Comparison of ENCODE assay signal across 28 cellular contexts in genomic region chr19:35251456-35251855, GRCh38. TPM values are rescaled to one million over a fixed set of nuclear protein-coding genes. Genes with fewer than 3 reads are reported as not detected.
DNase-seq lines count a peak whose midpoint lies in the region; ATAC-seq and TF ChIP-seq lines count a peak whose summit lies in the region.
"Had no signal": no experiment of that assay in that cellular context is flagged by ENCODE, and none has a peak within 500 bp of the region (broad histone marks: within the 10 kb centered on the region; RNA-seq: fewer than 3 reads in every experiment).

No MANE protein-coding gene starts in this region.

- no peak overlapping the region for H3K4me3 ChIP-seq in colonic mucosa
- no peak overlapping the region for H3K4me3 ChIP-seq in spleen
- no peak overlapping the region for H3K4me3 ChIP-seq in ovary
- H3K4me3 ChIP-seq: K562, testis had no signal

- H3K9me3 ChIP-seq in colonic mucosa (no peaks in the 10 kb centered on the region), spleen (no peaks in the 10 kb centered on the region), ovary (no peaks in the 10 kb centered on the region)
- H3K9me3 ChIP-seq: neutrophil, testis had no signal

- H3K27ac ChIP-seq in colonic mucosa: no peak overlapping the region
- H3K27ac ChIP-seq in spleen: peak overlapping the region in 1 of 8 donors; percentile 7
- no peak overlapping the region for H3K27ac ChIP-seq in ovary
- H3K27ac ChIP-seq: neutrophil, testis had no signal

- TF ChIP-seq CTCF in colonic mucosa (IDR thresholded peaks at IDR 0.05) (no peak), spleen (IDR thresholded peaks at IDR 0.05 in 8 of 11, conservative IDR thresholded peaks at IDR 0.05 in 3 of 11) (no peak), ovary (IDR thresholded peaks at IDR 0.05) (no peak)

- no peak for ATAC-seq in HG03521 (IDR thresholded peaks at IDR 0.05; ENCODE audit: unreplicated experiment)
- ATAC-seq: K562, T-helper 17 cell had no signal

- H3K36me3 Mint-ChIP-seq in activated T-helper 1 cell treated with anti-CD3 and anti-CD28 coated beads, Interleukin-12 subunit alpha, Interleukin-12 subunit beta, Interleukin-2, Interleukin-4 antibody, amounts not matched to agents 30 ng/mL and 10 ng/mL and 1 ng/mL, durations not matched to agents 14 hours and 24 hours and 36 hours (ENCODE audit: low read depth): peaks cover 2% of the 10 kb centered on the region

- H3K4me3 Mint-ChIP-seq in activated T-helper 1 cell treated with anti-CD3 and anti-CD28 coated beads, Interleukin-12 subunit alpha, Interleukin-12 subunit beta, Interleukin-2, Interleukin-4 antibody, amounts not matched to agents 30 ng/mL and 10 ng/mL and 1 ng/mL, durations not matched to agents 14 hours and 24 hours and 36 hours: no peak overlapping the region
- H3K4me3 Mint-ChIP-seq: activated naive CD8-positive, alpha-beta T cell treated with anti-CD3 and anti-CD28 coated beads for 36 hours; HFFc6 had no signal

- intact Hi-C loops in colonic mucosa (cut with DNase I) (no loop called here), spleen (cut with DNase I; ENCODE audit: low total_unique reads) (no loop called here), ovary (cut with DNase I) (no loop called here)
- intact Hi-C loops in activated T-helper 1 cell treated with anti-CD3 and anti-CD28 coated beads, Interleukin-12 subunit alpha, Interleukin-12 subunit beta, Interleukin-2, Interleukin-4 antibody, amounts not matched to agents 30 ng/mL and 10 ng/mL and 1 ng/mL, durations not matched to agents 14 hours and 24 hours and 36 hours (cut with micrococcal nuclease): no loop called here

- 79 to 94% (median 90%) methylated on average over 2 of the region's 2 CpGs for WGBS in spleen, 5 donors
- WGBS in ovary, 3 donors: 75 to 94% (median 86%) methylated on average over 2 of the region's 2 CpGs

- peaks cover 11% of the 10 kb centered on the region for H3K27me3 Mint-ChIP-seq in activated T-helper 1 cell treated with anti-CD3 and anti-CD28 coated beads, Interleukin-12 subunit alpha, Interleukin-12 subunit beta, Interleukin-2, Interleukin-4 antibody, amounts not matched to agents 30 ng/mL and 10 ng/mL and 1 ng/mL, durations not matched to agents 14 hours and 24 hours and 36 hours (ENCODE audit: insufficient read depth)
- H3K27me3 Mint-ChIP-seq: activated naive CD8-positive, alpha-beta T cell treated with anti-CD3 and anti-CD28 coated beads for 36 hours; T-helper 17 cell had no signal

- H3K4me1 ChIP-seq in colonic mucosa (no peaks in the 10 kb centered on the region), spleen (peaks cover 13 to 76% (median 42%) of the 10 kb centered on the region in 6 donors), ovary (ENCODE audit: insufficient read depth) (peaks cover 2% of the 10 kb centered on the region)
- H3K4me1 ChIP-seq: testis had no signal

- peaks cover 18% of the 10 kb centered on the region for H3K4me1 Mint-ChIP-seq in activated T-helper 1 cell treated with anti-CD3 and anti-CD28 coated beads, Interleukin-12 subunit alpha, Interleukin-12 subunit beta, Interleukin-2, Interleukin-4 antibody, amounts not matched to agents 30 ng/mL and 10 ng/mL and 1 ng/mL, durations not matched to agents 14 hours and 24 hours and 36 hours (ENCODE audit: low read depth)

- no peak overlapping the region for H3K9ac ChIP-seq in colonic mucosa (ENCODE audit: low read depth in 2 of 2, low read length in 2 of 2)

- no peak for TF ChIP-seq EP300 in ovary (IDR thresholded peaks at IDR 0.05)

- H3K36me3 ChIP-seq in colonic mucosa (no peaks in the 10 kb centered on the region), spleen (peaks cover 0 to 37% (median 0%) of the 10 kb centered on the region in 6 donors), ovary (no peaks in the 10 kb centered on the region)
- H3K36me3 ChIP-seq: neutrophil had no signal

- H3K9me3 Mint-ChIP-seq in activated T-helper 1 cell treated with anti-CD3 and anti-CD28 coated beads, Interleukin-12 subunit alpha, Interleukin-12 subunit beta, Interleukin-2, Interleukin-4 antibody, amounts not matched to agents 30 ng/mL and 10 ng/mL and 1 ng/mL, durations not matched to agents 14 hours and 24 hours and 36 hours: no peaks in the 10 kb centered on the region
- H3K9me3 Mint-ChIP-seq: HFFc6 had no signal

- H3K27me3 ChIP-seq in colonic mucosa (peaks cover 5% of the 10 kb centered on the region), spleen (replicated peaks in 1 of 7) (peaks cover 0 to 38% (median 11%) of the 10 kb centered on the region in 7 donors), ovary (no peaks in the 10 kb centered on the region)
- H3K27me3 ChIP-seq: testis had no signal

- H3K27ac Mint-ChIP-seq in activated T-helper 1 cell treated with anti-CD3 and anti-CD28 coated beads, Interleukin-12 subunit alpha, Interleukin-12 subunit beta, Interleukin-2, Interleukin-4 antibody, amounts not matched to agents 30 ng/mL and 10 ng/mL and 1 ng/mL, durations not matched to agents 14 hours and 24 hours and 36 hours: no peak overlapping the region
- H3K27ac Mint-ChIP-seq: activated naive CD8-positive, alpha-beta T cell treated with anti-CD3 and anti-CD28 coated beads for 36 hours; HFFc6; T-helper 17 cell had no signal

- DNase-seq in activated T-cell treated with anti-CD3 and anti-CD28 coated beads, Interleukin-2, amount 50 U/mL, for 48 hours: peak; percentile 13 to 19
- no peak for DNase-seq in activated T-cell treated with anti-CD3 and anti-CD28 coated beads for 4 hours
- DNase-seq in D341Med (ENCODE audit: low spot score): peak; percentile 6
- peak; percentile 13 for DNase-seq in colonic mucosa
- peak; percentile 30 for DNase-seq in spleen
- no peak for DNase-seq in activated T-helper 1 cell treated with anti-CD3 and anti-CD28 coated beads, Interleukin-12 subunit alpha, Interleukin-12 subunit beta, Interleukin-2, Interleukin-4 antibody, amounts not matched to agents 30 ng/mL and 10 ng/mL and 1 ng/mL, durations not matched to agents 14 hours and 24 hours and 36 hours (ENCODE audit: low spot score)
- no peak for DNase-seq in ovary
- DNase-seq: activated CD4-positive, alpha-beta T cell treated with anti-CD3 and anti-CD28 coated beads for 48 hours; activated naive CD8-positive, alpha-beta T cell treated with anti-CD3 and anti-CD28 coated beads for 36 hours; C1 segment of cervical spinal cord; DMS153; HFFc6; NCI-H2029 treated with DMSO at 0.1 percent for 48 hours; NCI-H226; NCI-H748 treated with DMSO at 0.1 percent for 48 hours; RPMI8226; small intestine; stimulated activated CD4-positive, alpha-beta T cell treated with anti-CD3 and anti-CD28 coated beads, Interleukin-2, amount 100 ng/mL, for 24 hours; T-helper 17 cell; testis had no signal

- TF ChIP-seq POLR2A in spleen (IDR thresholded peaks at IDR 0.05): no peak
- TF ChIP-seq POLR2A in ovary (IDR thresholded peaks at IDR 0.05): no peak

RNA-seq across cellular contexts. Expression of gene LSR, which starts 2.7 kb away (rescaled TPM):
- total RNA-seq in colonic mucosa (100 to 1,000 TPM; 252 TPM), spleen (10 to 100 TPM; 18.1 to 30.2 (median 21.6) TPM), ovary (10 to 100 TPM in 4 of 7 donors, 1 to 10 TPM in 3; 7.2 to 69.8 (median 12.9) TPM)
- polyA plus RNA-seq in spleen (10 to 100 TPM; 10.9 to 17.4 (median 11.2) TPM), ovary (10 to 100 TPM in 1 of 2 donors, 1 to 10 TPM in 1; 3.3 to 13.4 TPM)
- 2.7 and 4.0 TPM in 2 replicates for total RNA-seq in activated T-helper 1 cell treated with anti-CD3 and anti-CD28 coated beads, Interleukin-12 subunit alpha, Interleukin-12 subunit beta, Interleukin-2, Interleukin-4 antibody, amounts not matched to agents 30 ng/mL and 10 ng/mL and 1 ng/mL, durations not matched to agents 14 hours and 24 hours and 36 hours

RNA-seq across cellular contexts. Expression of gene USF2, which starts 17.3 kb away (rescaled TPM):
- total RNA-seq in colonic mucosa (100 to 1,000 TPM in 1 of 2 donors, 10 to 100 TPM in 1; 86.5 to 108 TPM), spleen (100 to 1,000 TPM; 133 to 206 (median 157) TPM), ovary (100 to 1,000 TPM; 105 to 218 (median 159) TPM)
- polyA plus RNA-seq in spleen (100 to 1,000 TPM; 132 to 205 (median 145) TPM), ovary (100 to 1,000 TPM; 130 to 169 TPM)
- 156 and 164 TPM in 2 replicates for total RNA-seq in activated T-helper 1 cell treated with anti-CD3 and anti-CD28 coated beads, Interleukin-12 subunit alpha, Interleukin-12 subunit beta, Interleukin-2, Interleukin-4 antibody, amounts not matched to agents 30 ng/mL and 10 ng/mL and 1 ng/mL, durations not matched to agents 14 hours and 24 hours and 36 hours

RNA-seq across cellular contexts. Expression of gene FAM187B, which starts 22.9 kb away (rescaled TPM):
- not detected for total RNA-seq in colonic mucosa
- total RNA-seq in spleen: under 1 TPM in 1 of 7 donors, not detected in 6; 0.51 TPM
- under 1 TPM in 2 of 3 donors, not detected in 1; 0.48 to 0.61 TPM for polyA plus RNA-seq in spleen
- total RNA-seq in activated T-helper 1 cell treated with anti-CD3 and anti-CD28 coated beads, Interleukin-12 subunit alpha, Interleukin-12 subunit beta, Interleukin-2, Interleukin-4 antibody, amounts not matched to agents 30 ng/mL and 10 ng/mL and 1 ng/mL, durations not matched to agents 14 hours and 24 hours and 36 hours: not detected in 2 replicates
- not detected for total RNA-seq in ovary
- under 1 TPM in 1 of 2 donors, not detected in 1; 0.06 TPM for polyA plus RNA-seq in ovary
- total RNA-seq: activated naive CD8-positive, alpha-beta T cell treated with anti-CD3 and anti-CD28 coated beads for 36 hours; cerebellum; HFFc6; HT-29; kidney epithelial cell; lung microvascular endothelial cell; MCF 10A; T-helper 17 cell had no signal
- polyA plus RNA-seq: small intestine had no signal

RNA-seq across cellular contexts. Expression of gene HAMP, which starts 30.9 kb away (rescaled TPM):
- not detected for total RNA-seq in colonic mucosa
- total RNA-seq in spleen: under 1 TPM in 2 of 7 donors, not detected in 5; 0.60 to 0.67 TPM
- 1 to 10 TPM in 2 of 3 donors, under 1 TPM in 1; 0.48 to 5.0 (median 2.0) TPM for polyA plus RNA-seq in spleen
- total RNA-seq in activated T-helper 1 cell treated with anti-CD3 and anti-CD28 coated beads, Interleukin-12 subunit alpha, Interleukin-12 subunit beta, Interleukin-2, Interleukin-4 antibody, amounts not matched to agents 30 ng/mL and 10 ng/mL and 1 ng/mL, durations not matched to agents 14 hours and 24 hours and 36 hours: 0.57 and 0.96 TPM in 2 replicates
- 1 to 10 TPM in 3 of 7 donors, under 1 TPM in 2, not detected in 2; 0.43 to 4.0 (median 1.3) TPM for total RNA-seq in ovary
- polyA plus RNA-seq in ovary: 1 to 10 TPM in 1 of 2 donors, not detected in 1; 1.1 TPM
- total RNA-seq: cerebellum, HFFc6, kidney epithelial cell, MCF 10A, testis had no signal

RNA-seq across cellular contexts. Expression of gene MAG, which starts 40.5 kb away (rescaled TPM):
- total RNA-seq in colonic mucosa (not detected), spleen (10 to 100 TPM in 3 of 7 donors, under 1 TPM in 2, not detected in 2; 0.26 to 55.2 (median 35.1) TPM), ovary (100 to 1,000 TPM in 3 of 7 donors, 10 to 100 TPM in 4; 58.0 to 146 (median 94.2) TPM)
- polyA plus RNA-seq in spleen (under 1 TPM; 0.07 to 0.42 (median 0.16) TPM), ovary (100 to 1,000 TPM in 1 of 2 donors, 1 to 10 TPM in 1; 1.1 to 106 TPM)
- not detected in 2 replicates for total RNA-seq in activated T-helper 1 cell treated with anti-CD3 and anti-CD28 coated beads, Interleukin-12 subunit alpha, Interleukin-12 subunit beta, Interleukin-2, Interleukin-4 antibody, amounts not matched to agents 30 ng/mL and 10 ng/mL and 1 ng/mL, durations not matched to agents 14 hours and 24 hours and 36 hours
- total RNA-seq: HFFc6, HT-29, lung microvascular endothelial cell, MCF 10A, T-helper 17 cell had no signal
- polyA plus RNA-seq: small intestine had no signal

Comparison
In these comparisons a context has a peak if more than half of its experiments do, and no peak if none do; other contexts are left out.
1. DNase-seq: peak in activated T-cell treated with anti-CD3 and anti-CD28 coated beads, Interleukin-2, amount 50 U/mL, for 48 hours (2 of 2), D341Med (single experiment), colonic mucosa (single experiment) and spleen (single experiment); none in activated T-cell treated with anti-CD3 and anti-CD28 coated beads for 4 hours (single experiment), activated T-helper 1 cell treated with anti-CD3 and anti-CD28 coated beads, Interleukin-12 subunit alpha, Interleukin-12 subunit beta, Interleukin-2, Interleukin-4 antibody, amounts not matched to agents 30 ng/mL and 10 ng/mL and 1 ng/mL, durations not matched to agents 14 hours and 24 hours and 36 hours (single experiment) and ovary (0 of 5).